10 cellular contexts compared by ENCODE assay signal in genomic region chr4:123325241-123325681, GRCh38.
DNase-seq lines count a peak whose midpoint lies in the region; ATAC-seq and TF ChIP-seq lines count a peak whose summit lies in the region.
"Had no signal": no experiment of that assay in that cellular context is flagged by ENCODE, and none has a peak within 500 bp of the region (broad histone marks: within the 10 kb centered on the region; RNA-seq: fewer than 3 reads in every experiment).

No MANE protein-coding gene starts in this region.

- H3F3A ChIP-seq in MM.1S (ENCODE audit: insufficient read depth, low read length): no peaks in the 10 kb centered on the region

- H3K4me3 Mint-ChIP-seq in CD4-positive, alpha-beta memory T cell: peak overlapping the region in 1 of 8 donors; percentile 46

- peaks cover 10% of the 10 kb centered on the region; the same call in 1 of the 2 replicates for H3K4me1 ChIP-seq in MM.1S (ENCODE audit: low read length)
- H3K4me1 ChIP-seq in osteoblast (ENCODE audit: insufficient read depth, low read length): peaks cover 2% of the 10 kb centered on the region
- no peaks in the 10 kb centered on the region for H3K4me1 ChIP-seq in CD4-positive, alpha-beta memory T cell (ENCODE audit: insufficient read depth, low read length)

- CTCF ChIA-PET in CD4-positive, alpha-beta memory T cell (lab: Charles Lee; ENCODE audit: partially characterized antibody): no interaction called here

- H3K27ac ChIP-seq in MM.1S (ENCODE audit: low read length): no peak overlapping the region
- H3K27ac ChIP-seq in osteoblast (ENCODE audit: low read depth, low read length): no peak overlapping the region
- H3K27ac ChIP-seq in CD4-positive, alpha-beta memory T cell (ENCODE audit: low read depth, low read length): no peak overlapping the region
- H3K27ac ChIP-seq: VCaP had no signal

- H3K27me3 Mint-ChIP-seq in CD4-positive, alpha-beta memory T cell: peaks cover 0 to 5% of the 10 kb centered on the region in 2 donors

- peaks cover under 1 to 8% of the 10 kb centered on the region in 2 donors for H3K36me3 Mint-ChIP-seq in CD4-positive, alpha-beta memory T cell

- TF ChIP-seq CTCF in MM.1S (IDR thresholded peaks at IDR 0.05; ENCODE audit: low read length) (no peak), osteoblast (IDR thresholded peaks at IDR 0.05; ENCODE audit: extremely low read depth, low read depth, low read length) (no peak)

- intact Hi-C loops in CD4-positive, alpha-beta memory T cell (cut with micrococcal nuclease): no loop called here

- H3K9me3 ChIP-seq in MM.1S (replicated peaks; ENCODE audit: insufficient read depth, low read length) (no peaks in the 10 kb centered on the region), osteoblast (ENCODE audit: low read depth, low read length) (no peaks in the 10 kb centered on the region)
- peaks cover 0 to 5% of the 10 kb centered on the region in 2 donors for H3K9me3 ChIP-seq in CD4-positive, alpha-beta memory T cell (ENCODE audit: control insufficient read depth in 1 of 2, low read length in 2 of 2)

- POLR2A ChIA-PET in CD4-positive, alpha-beta memory T cell (lab: Charles Lee; ENCODE audit: partially characterized antibody): no interaction called here

- peak overlapping the region in 1 of 7 donors; percentile 15 for H3K27ac Mint-ChIP-seq in CD4-positive, alpha-beta memory T cell

- ATAC-seq in HG02840 (IDR thresholded peaks at IDR 0.05; ENCODE audit: low FRiP score, unreplicated experiment): peak; percentile 98

- H3K36me3 ChIP-seq in MM.1S (replicated peaks; ENCODE audit: insufficient read depth, low read length) (no peaks in the 10 kb centered on the region), osteoblast (ENCODE audit: insufficient read depth, low read length) (no peaks in the 10 kb centered on the region)
- H3K36me3 ChIP-seq in CD4-positive, alpha-beta memory T cell (ENCODE audit: insufficient read depth, low read length): no peaks in the 10 kb centered on the region

- H3K9me3 Mint-ChIP-seq in CD4-positive, alpha-beta memory T cell: peaks cover 8 to 68% (median 47%) of the 10 kb centered on the region in 8 donors

- DNase-seq in GM19238 (ENCODE audit: insufficient read length, low spot score) (peak; percentile 44), MM.1S (peak; percentile 59), osteoblast (ENCODE audit: insufficient read length, low spot score, missing footprints) (no peak), DMS 273 treated with DMSO at 0.1 percent for 48 hours (lab: John Stamatoyannopoulos, UW) (no peak), activated gamma-delta T cell treated with Interleukin-2 at 50 U/mL for 16 hours (no peak)
- no peak for DNase-seq in CD4-positive, alpha-beta memory T cell
- DNase-seq: NCI-H1694; stimulated activated CD4-positive, alpha-beta T cell treated with anti-CD3 and anti-CD28 coated beads, Interleukin-4, amount 100 ng/mL, for 4 hours had no signal

- H3K4me3 ChIP-seq in MM.1S (ENCODE audit: low read length): no peak overlapping the region
- H3K4me3 ChIP-seq in osteoblast (ENCODE audit: insufficient read depth, low read length): no peak overlapping the region
- H3K4me3 ChIP-seq in CD4-positive, alpha-beta memory T cell (ENCODE audit: low read length in 2 of 2): no peak overlapping the region

- no peak overlapping the region for H2AFZ ChIP-seq in MM.1S (ENCODE audit: low read length)
- no peak overlapping the region for H2AFZ ChIP-seq in osteoblast (ENCODE audit: low read length)

- peaks cover 0 to 3% (median 0%) of the 10 kb centered on the region in 4 donors for H3K4me1 Mint-ChIP-seq in CD4-positive, alpha-beta memory T cell

- H3K4me2 ChIP-seq in MM.1S (ENCODE audit: low read depth, low read length): peak overlapping the region; percentile 42
- H3K4me2 ChIP-seq in osteoblast (ENCODE audit: insufficient read depth, low read length): peak overlapping the region; percentile 58

- H3K9ac ChIP-seq in MM.1S (ENCODE audit: low read length): no peak overlapping the region

- H4K20me1 ChIP-seq in MM.1S (ENCODE audit: insufficient read depth, low read length) (no peaks in the 10 kb centered on the region), osteoblast (ENCODE audit: insufficient read depth, low read length) (no peaks in the 10 kb centered on the region)

- H3K9me2 ChIP-seq in MM.1S (replicated peaks; ENCODE audit: insufficient read depth, low read length): no peaks in the 10 kb centered on the region

- H3K79me2 ChIP-seq in MM.1S (ENCODE audit: low read length) (no peaks in the 10 kb centered on the region), osteoblast (ENCODE audit: insufficient read depth, low read length) (no peaks in the 10 kb centered on the region)

- H3K27me3 ChIP-seq in MM.1S (replicated peaks; ENCODE audit: insufficient read depth, low read length) (no peaks in the 10 kb centered on the region), osteoblast (ENCODE audit: insufficient read depth, low read length) (no peaks in the 10 kb centered on the region)
- H3K27me3 ChIP-seq in CD4-positive, alpha-beta memory T cell (ENCODE audit: insufficient read depth, low read length): no peaks in the 10 kb centered on the region

Comparison
In these comparisons a context has a peak if more than half of its experiments do, and no peak if none do; other contexts are left out.
1. DNase-seq: peak in GM19238 (single experiment) and MM.1S (single experiment); none in osteoblast (single experiment), CD4-positive, alpha-beta memory T cell (0 of 5), DMS 273 treated with DMSO at 0.1 percent for 48 hours (single experiment) and activated gamma-delta T cell treated with Interleukin-2 at 50 U/mL for 16 hours (single experiment).